Comparison of ENCODE assay signal across 19 cellular contexts in the genomic region with DNA sequence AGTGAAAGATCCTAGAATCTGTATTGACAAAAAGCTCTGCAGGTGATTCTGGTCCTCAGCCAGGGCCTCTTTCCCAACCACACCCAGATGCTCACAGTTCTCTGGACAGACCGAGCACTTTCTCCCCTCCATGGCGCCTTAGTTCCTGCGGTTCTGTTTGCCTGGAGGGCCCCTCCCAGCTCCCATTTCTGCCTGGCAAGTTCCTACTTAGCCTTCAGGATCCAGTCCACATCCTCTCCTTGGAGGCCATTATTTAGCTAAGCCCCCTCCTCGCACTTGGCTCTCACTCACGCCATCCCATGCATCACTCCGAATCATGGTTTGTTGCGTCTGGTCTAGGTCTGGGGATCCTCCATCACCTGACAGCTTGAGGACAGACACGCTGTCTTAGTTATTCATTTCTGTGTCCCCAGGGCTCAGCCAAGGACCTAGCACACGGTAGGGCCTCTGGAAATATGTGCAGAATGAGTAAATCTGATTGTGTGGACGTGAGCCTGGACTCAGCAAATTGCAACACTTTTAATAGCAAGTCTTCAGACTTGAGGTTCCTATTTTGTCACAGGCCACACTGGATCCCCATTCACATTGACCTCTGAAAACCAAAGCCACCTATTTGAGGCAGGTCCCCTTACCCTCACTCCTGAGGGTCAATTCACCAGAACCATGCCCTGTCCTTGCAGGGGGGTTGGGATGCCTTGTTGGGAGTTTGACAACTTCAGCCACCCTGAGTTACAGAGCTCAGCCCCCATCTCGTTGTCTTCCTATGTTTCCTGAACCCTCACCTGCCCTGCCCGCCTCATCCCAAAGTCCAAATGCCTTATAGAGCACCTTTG. TPM values are rescaled to one million over a fixed set of nuclear protein-coding genes. Genes with fewer than 3 reads are reported as not detected.
DNase-seq lines count a peak whose midpoint lies in the region; ATAC-seq, FAIRE-seq and TF ChIP-seq lines count a peak whose summit lies in the region.
"Had no signal": no experiment of that assay in that cellular context is flagged by ENCODE, and none has a peak within 500 bp of the region (broad histone marks: within the 10 kb centered on the region; RNA-seq: fewer than 3 reads in every experiment).

No MANE protein-coding gene starts in this region.

- FAIRE-seq in H54 (lab: Jason Lieb, UNC), result no peak

- TF ChIP-seq POLR2A in H54 (IDR thresholded peaks at IDR 0.05; ENCODE audit: low read depth, low read length), result no peak

- ATAC-seq in left cardiac atrium (no peak), HG02870 (IDR thresholded peaks at IDR 0.05; ENCODE audit: unreplicated experiment) (no peak)
- no peak for ATAC-seq in activated CD4-positive, alpha-beta T cell treated with anti-CD3 and anti-CD28 coated beads for 36 hours
- ATAC-seq: CD8-positive, alpha-beta T cell; GM23338; WTC11 had no signal

- H3K27me3 Mint-ChIP-seq in dendritic cell treated with granulocyte-macrophage colony-stimulating factor and Interleukin-4, amounts not matched to agents 40 ng/mL and 50 ng/mL, for 4 days, result peaks cover 69% of the 10 kb centered on the region
- no peaks in the 10 kb centered on the region for H3K27me3 Mint-ChIP-seq in activated CD4-positive, alpha-beta T cell treated with anti-CD3 and anti-CD28 coated beads for 36 hours

- H3K36me3 Mint-ChIP-seq in dendritic cell treated with granulocyte-macrophage colony-stimulating factor and Interleukin-4, amounts not matched to agents 40 ng/mL and 50 ng/mL, for 4 days (ENCODE audit: low read depth), result no peaks in the 10 kb centered on the region
- H3K36me3 Mint-ChIP-seq in activated CD4-positive, alpha-beta T cell treated with anti-CD3 and anti-CD28 coated beads for 36 hours (ENCODE audit: low read depth), result no peaks in the 10 kb centered on the region
- H3K36me3 Mint-ChIP-seq: CD8-positive, alpha-beta T cell; T-cell had no signal

- peak overlapping the region; percentile 21 for H3K4me3 Mint-ChIP-seq in dendritic cell treated with granulocyte-macrophage colony-stimulating factor and Interleukin-4, amounts not matched to agents 40 ng/mL and 50 ng/mL, for 4 days
- no peak overlapping the region for H3K4me3 Mint-ChIP-seq in activated CD4-positive, alpha-beta T cell treated with anti-CD3 and anti-CD28 coated beads for 36 hours
- H3K4me3 Mint-ChIP-seq: CD8-positive, alpha-beta T cell; GM23338; T-cell; WTC11 had no signal

- peaks cover 87% of the 10 kb centered on the region for H3K4me1 ChIP-seq in left ventricle myocardium inferior
- H3K4me1 ChIP-seq in rectal smooth muscle tissue (ENCODE audit: control insufficient read depth, insufficient read depth, low read length), result peaks cover 58% of the 10 kb centered on the region
- H3K4me1 ChIP-seq: breast epithelium had no signal

- no peak for TF ChIP-seq CTCF in left ventricle myocardium inferior (IDR thresholded peaks at IDR 0.05; ENCODE audit: borderline replicate concordance)

- H3K27ac Mint-ChIP-seq in dendritic cell treated with granulocyte-macrophage colony-stimulating factor and Interleukin-4, amounts not matched to agents 40 ng/mL and 50 ng/mL, for 4 days, result peak overlapping the region; percentile 75
- no peak overlapping the region for H3K27ac Mint-ChIP-seq in activated CD4-positive, alpha-beta T cell treated with anti-CD3 and anti-CD28 coated beads for 36 hours
- H3K27ac Mint-ChIP-seq: CD8-positive, alpha-beta T cell; GM23338; T-cell; WTC11 had no signal

- H3K9me3 ChIP-seq in left ventricle myocardium inferior (replicated peaks), result no peaks in the 10 kb centered on the region
- H3K9me3 ChIP-seq: breast epithelium, lower lobe of right lung, ovary, upper lobe of left lung had no signal

- H3K36me3 ChIP-seq in left ventricle myocardium inferior, result peaks cover 14% of the 10 kb centered on the region
- H3K36me3 ChIP-seq in rectal smooth muscle tissue (ENCODE audit: control insufficient read depth, insufficient read depth, low read length), result peaks cover 6% of the 10 kb centered on the region
- H3K36me3 ChIP-seq: breast epithelium, lower lobe of right lung, ovary, upper lobe of left lung had no signal

- H3K9me3 Mint-ChIP-seq in dendritic cell treated with granulocyte-macrophage colony-stimulating factor and Interleukin-4, amounts not matched to agents 40 ng/mL and 50 ng/mL, for 4 days, result no peaks in the 10 kb centered on the region
- H3K9me3 Mint-ChIP-seq in activated CD4-positive, alpha-beta T cell treated with anti-CD3 and anti-CD28 coated beads for 36 hours (ENCODE audit: low read depth), result no peaks in the 10 kb centered on the region
- H3K9me3 Mint-ChIP-seq: CD8-positive, alpha-beta T cell; T-cell had no signal

- H3K4me3 ChIP-seq in left ventricle myocardium inferior, result no peak overlapping the region
- H3K4me3 ChIP-seq in rectal smooth muscle tissue (ENCODE audit: low read length), result no peak overlapping the region
- H3K4me3 ChIP-seq: breast epithelium, GM23338, lower lobe of right lung, ovary, upper lobe of left lung had no signal

- CTCF ChIA-PET in activated CD4-positive, alpha-beta T cell treated with anti-CD3 and anti-CD28 coated beads for 36 hours (lab: Charles Lee), result interaction anchor here (0.8 to 5.4 kb wide), 5 partner anchors 16 to 174 kb away, joined by 3 to 33 read pairs (median 7); no protein-coding TSS in a partner anchor

- H3K9ac ChIP-seq in rectal smooth muscle tissue (ENCODE audit: low read length), result no peak overlapping the region

- H3K27ac ChIP-seq in left ventricle myocardium inferior (replicated peaks) (peak overlapping the region; percentile 90), rectal smooth muscle tissue (ENCODE audit: low read depth, low read length) (peak overlapping the region; percentile 80)
- H3K27ac ChIP-seq: lower lobe of right lung, ovary, upper lobe of left lung had no signal

- H3K27me3 ChIP-seq in left ventricle myocardium inferior (ENCODE audit: low read depth), result no peaks in the 10 kb centered on the region
- no peaks in the 10 kb centered on the region for H3K27me3 ChIP-seq in rectal smooth muscle tissue (ENCODE audit: control insufficient read depth, insufficient read depth, low read length)
- H3K27me3 ChIP-seq: breast epithelium, ovary, upper lobe of left lung had no signal

- intact Hi-C loops in left ventricle myocardium inferior (cut with micrococcal nuclease), result loop anchor here (5.0 kb wide), 1 partner anchor 132 kb away; no protein-coding TSS in a partner anchor
- intact Hi-C loops in left cardiac atrium (cut with DNase I), result loop anchor here in 1 of 2 donors (5.0 kb wide), 1 partner anchor 132 kb away; no protein-coding TSS in a partner anchor
- intact Hi-C loops in dendritic cell treated with granulocyte-macrophage colony-stimulating factor and Interleukin-4, amounts not matched to agents 40 ng/mL and 50 ng/mL, for 4 days (cut with micrococcal nuclease), result no loop called here
- intact Hi-C loops in activated CD4-positive, alpha-beta T cell treated with anti-CD3 and anti-CD28 coated beads for 36 hours (cut with DNase I, micrococcal nuclease), result loop anchor here in 1 of 2 experiments (10.0 kb wide), 1 partner anchor 60 kb away; no protein-coding TSS in a partner anchor

- POLR2A ChIA-PET in activated CD4-positive, alpha-beta T cell treated with anti-CD3 and anti-CD28 coated beads for 36 hours (lab: Charles Lee), result no interaction called here

- DNase-seq in left ventricle myocardium inferior (no peak), left cardiac atrium (no peak), H54 (ENCODE audit: insufficient read length, low spot score) (no peak), NCI-H128 (lab: John Stamatoyannopoulos, UW; ENCODE audit: unreplicated experiment) (no peak)
- no peak for DNase-seq in activated CD4-positive, alpha-beta T cell treated with anti-CD3 and anti-CD28 coated beads for 36 hours
- DNase-seq: dermis blood vessel endothelial cell, MM.1S, NCI-H1694 treated with DMSO at 0.1 percent for 48 hours had no signal

- peaks cover 44% of the 10 kb centered on the region for H3K4me1 Mint-ChIP-seq in dendritic cell treated with granulocyte-macrophage colony-stimulating factor and Interleukin-4, amounts not matched to agents 40 ng/mL and 50 ng/mL, for 4 days (ENCODE audit: low read depth)
- peaks cover 7% of the 10 kb centered on the region for H3K4me1 Mint-ChIP-seq in activated CD4-positive, alpha-beta T cell treated with anti-CD3 and anti-CD28 coated beads for 36 hours

RNA-seq across cellular contexts. Expression of a gene that starts 50.7 kb away (rescaled TPM):
- total RNA-seq in left ventricle myocardium inferior (45.4 TPM), left cardiac atrium (10 to 100 TPM; 73.3 to 75.0 TPM)
- not detected for total RNA-seq in activated CD4-positive, alpha-beta T cell treated with anti-CD3 and anti-CD28 coated beads for 36 hours
- total RNA-seq: CD8-positive, alpha-beta T cell had no signal

Comparison
In these comparisons a context has a peak if more than half of its experiments do, and no peak if none do; other contexts are left out.
1. RNA of a gene that starts 50.7 kb away (total RNA-seq): 73.3 to 75.0 TPM in left cardiac atrium and 45.4 TPM in left ventricle myocardium inferior (single experiment); not detected in activated CD4-positive, alpha-beta T cell treated with anti-CD3 and anti-CD28 coated beads for 36 hours; every median in the first group is over 10 times any median in the second.